In the genomic region with DNA sequence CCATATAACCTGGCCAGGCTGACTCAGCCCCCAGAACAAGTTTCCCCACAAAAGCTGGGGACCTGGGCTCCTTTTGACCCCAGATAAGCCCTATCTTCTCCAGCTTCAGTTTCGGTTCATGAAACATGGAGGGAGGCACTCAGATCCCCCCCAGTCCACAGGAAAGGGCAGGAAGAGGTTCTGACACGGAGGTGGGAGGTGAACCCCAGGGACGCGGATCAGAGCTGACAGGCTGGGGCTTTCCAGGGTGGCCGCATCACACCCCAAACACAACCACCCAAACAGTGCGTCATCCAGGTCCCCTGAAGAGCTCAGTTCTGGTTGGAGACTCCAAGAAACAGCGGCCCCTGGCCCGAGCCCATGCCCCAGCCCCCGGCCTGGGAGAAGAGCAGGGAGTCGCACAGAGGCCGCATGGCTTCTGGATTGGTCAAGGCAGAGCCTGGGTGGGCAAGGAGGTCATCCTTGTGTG, we compare ENCODE assay signal across 1 cellular context.
TF ChIP-seq lines count a peak whose summit lies in the region.

No MANE protein-coding gene starts in this region.

TF ChIP-seq in K562, 482 proteins besides CTCF, POLR2A, EP300 and RAD21:
- no peak for TF ChIP-seq TFAM (CRISPR knock-in tag; conservative IDR thresholded peaks at IDR 0.05)
- no peak for TF ChIP-seq BCOR (IDR thresholded peaks at IDR 0.05)
- no peak for TF ChIP-seq NR1H2 (CRISPR knock-in tag; IDR thresholded peaks at IDR 0.05)
- no peak for TF ChIP-seq ZNF778 (CRISPR knock-in tag; IDR thresholded peaks at IDR 0.05)
- no peak for TF ChIP-seq PHF8 (IDR thresholded peaks at IDR 0.05; ENCODE audit: borderline replicate concordance, low read length)
- TF ChIP-seq SIN3B (IDR thresholded peaks at IDR 0.05; ENCODE audit: low read depth) = no peak
- TF ChIP-seq, protein P1, sequence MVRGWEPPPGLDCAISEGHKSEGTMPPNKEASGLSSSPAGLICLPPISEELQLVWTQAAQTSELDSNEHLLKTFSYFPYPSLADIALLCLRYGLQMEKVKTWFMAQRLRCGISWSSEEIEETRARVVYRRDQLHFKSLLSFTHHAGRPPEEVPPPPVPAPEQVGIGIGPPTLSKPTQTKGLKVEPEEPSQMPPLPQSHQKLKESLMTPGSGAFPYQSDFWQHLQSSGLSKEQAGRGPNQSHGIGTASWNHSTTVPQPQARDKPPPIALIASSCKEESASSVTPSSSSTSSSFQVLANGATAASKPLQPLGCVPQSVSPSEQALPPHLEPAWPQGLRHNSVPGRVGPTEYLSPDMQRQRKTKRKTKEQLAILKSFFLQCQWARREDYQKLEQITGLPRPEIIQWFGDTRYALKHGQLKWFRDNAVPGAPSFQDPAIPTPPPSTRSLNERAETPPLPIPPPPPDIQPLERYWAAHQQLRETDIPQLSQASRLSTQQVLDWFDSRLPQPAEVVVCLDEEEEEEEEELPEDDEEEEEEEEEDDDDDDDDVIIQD (CRISPR knock-in tag; IDR thresholded peaks at IDR 0.05) = no peak
- TF ChIP-seq ZKSCAN8 (CRISPR knock-in tag; IDR thresholded peaks at IDR 0.05) = no peak
- TF ChIP-seq NCOR1 (IDR thresholded peaks at IDR 0.05) = no peak
- no peak for TF ChIP-seq RBM14 (IDR thresholded peaks at IDR 0.05; ENCODE audit: borderline replicate concordance, insufficient read depth, low read depth, low read length)
- TF ChIP-seq SOX6 (IDR thresholded peaks at IDR 0.05) = no peak
